26 cellular contexts compared by ENCODE assay signal in genomic region chr16:24180451-24180850, GRCh38.
"Had no signal": no experiment of that assay in that cellular context is flagged by ENCODE, and none has a peak within 500 bp of the region (broad histone marks: within the 10 kb centered on the region; RNA-seq: fewer than 3 reads in every experiment).

No MANE protein-coding gene starts in this region.

- H3K27me3 Mint-ChIP-seq: dendritic cell treated with granulocyte-macrophage colony-stimulating factor and Interleukin-4, amounts not matched to agents 40 ng/mL and 50 ng/mL, for 4 days; effector memory CD8-positive, alpha-beta T cell had no signal

- H3K4me3 ChIP-seq: colonic mucosa, esophagus squamous epithelium, gastrocnemius medialis, heart right ventricle, left lung, lower lobe of right lung had no signal

- FAIRE-seq: endometrium, islet of Langerhans, keratinocyte had no signal

- H3K27me3 ChIP-seq: colonic mucosa, esophagus squamous epithelium, gastrocnemius medialis, heart right ventricle had no signal

- H3K9me3 ChIP-seq: colonic mucosa, esophagus squamous epithelium, gastrocnemius medialis, heart right ventricle, left lung, lower lobe of right lung had no signal

- H3K9me3 Mint-ChIP-seq: dendritic cell treated with granulocyte-macrophage colony-stimulating factor and Interleukin-4, amounts not matched to agents 40 ng/mL and 50 ng/mL, for 4 days; effector memory CD8-positive, alpha-beta T cell; endodermal cell had no signal

- H3K36me3 ChIP-seq: colonic mucosa, esophagus squamous epithelium, gastrocnemius medialis had no signal

- DNase-seq: colonic mucosa; cortex of kidney; effector CD8-positive, alpha-beta T cell; effector memory CD8-positive, alpha-beta T cell; endodermal cell; erythroblast; esophagus squamous epithelium; foreskin fibroblast; foreskin melanocyte; gastrocnemius medialis; glutamatergic neuron; head of caudate nucleus; heart right ventricle; hippocampal formation; left cardiac atrium; left lung; left ventricle myocardium superior; lower lobe of right lung; mesendoderm; midbrain had no signal

- H3K4me3 Mint-ChIP-seq: dendritic cell treated with granulocyte-macrophage colony-stimulating factor and Interleukin-4, amounts not matched to agents 40 ng/mL and 50 ng/mL, for 4 days; effector memory CD8-positive, alpha-beta T cell; endodermal cell had no signal

- H3K4me1 ChIP-seq: colonic mucosa, esophagus squamous epithelium, gastrocnemius medialis, heart right ventricle, left lung, lower lobe of right lung had no signal

- H3K4me1 Mint-ChIP-seq: endodermal cell had no signal

- H3K27ac Mint-ChIP-seq: dendritic cell treated with granulocyte-macrophage colony-stimulating factor and Interleukin-4, amounts not matched to agents 40 ng/mL and 50 ng/mL, for 4 days; effector memory CD8-positive, alpha-beta T cell; endodermal cell had no signal

- ATAC-seq: effector memory CD8-positive, alpha-beta T cell; esophagus mucosa; gastrocnemius medialis; heart right ventricle; left cardiac atrium; left lung; left ventricle myocardium superior; lower lobe of right lung had no signal

- H3K27ac ChIP-seq: colonic mucosa, epithelial cell of prostate, esophagus squamous epithelium, gastrocnemius medialis, heart right ventricle, left lung, lower lobe of right lung had no signal
